Comparison of ENCODE assay signal across 14 cellular contexts in genomic region chr5:179111267-179112207, GRCh38. TPM values are rescaled to one million over a fixed set of nuclear protein-coding genes. Genes with fewer than 3 reads are reported as not detected.
A peak's percentile ranks its signal among the peaks of the same experiment; 100 is the strongest.
DNase-seq lines count a peak whose midpoint lies in the region; ATAC-seq, FAIRE-seq and TF ChIP-seq lines count a peak whose summit lies in the region.
"Had no signal": no experiment of that assay in that cellular context is flagged by ENCODE, and none has a peak within 500 bp of the region (broad histone marks: within the 10 kb centered on the region; RNA-seq: fewer than 3 reads in every experiment).

No MANE protein-coding gene starts in this region.

- H3K79me2 ChIP-seq in osteoblast (ENCODE audit: insufficient read depth, low read length) = no peaks in the 10 kb centered on the region

- H3K4me1 Mint-ChIP-seq in activated T-cell treated with anti-CD3 and anti-CD28 coated beads, Interleukin-2, amount 50 U/mL, for 72 hours (ENCODE audit: low read depth) = no peaks in the 10 kb centered on the region
- H3K4me1 Mint-ChIP-seq: CD4-positive, CD25-positive, alpha-beta regulatory T cell; GM23338; H9 had no signal

- H3K9me3 ChIP-seq in right atrium auricular region = peaks cover 4 to 77% of the 10 kb centered on the region in 2 donors
- peaks cover 7 to 43% of the 10 kb centered on the region in 2 donors for H3K9me3 ChIP-seq in kidney (ENCODE audit: control insufficient read depth in 1 of 2, low read length in 2 of 2)
- H3K9me3 ChIP-seq in osteoblast (ENCODE audit: low read depth, low read length) = no peaks in the 10 kb centered on the region

- H3K4me3 ChIP-seq in right atrium auricular region (no peak overlapping the region), kidney (ENCODE audit: low read length in 2 of 2) (no peak overlapping the region), osteoblast (ENCODE audit: insufficient read depth, low read length) (no peak overlapping the region)
- H3K4me3 ChIP-seq: BLaER1 treated with 17β-estradiol and CSF1 and Interleukin-3, amounts not matched to agents 10 nM and 100 nM; GM23338 had no signal

- no peak overlapping the region for H3K4me3 Mint-ChIP-seq in activated T-cell treated with anti-CD3 and anti-CD28 coated beads, Interleukin-2, amount 50 U/mL, for 72 hours
- H3K4me3 Mint-ChIP-seq: CD4-positive, CD25-positive, alpha-beta regulatory T cell; GM23338; H9 had no signal

- FAIRE-seq in kidney (lab: Jason Lieb, UNC) = no peak

- H3K4me1 ChIP-seq in right atrium auricular region = no peaks in the 10 kb centered on the region
- no peaks in the 10 kb centered on the region for H3K4me1 ChIP-seq in kidney (ENCODE audit: control insufficient read depth in 1 of 2, insufficient read depth in 1 of 2, low read depth in 1 of 2, low read length in 2 of 2)
- H3K4me1 ChIP-seq in osteoblast (ENCODE audit: insufficient read depth, low read length) = no peaks in the 10 kb centered on the region
- H3K4me1 ChIP-seq: BLaER1 treated with 17β-estradiol and CSF1 and Interleukin-3, amounts not matched to agents 10 nM and 100 nM had no signal

- H3K27me3 Mint-ChIP-seq in activated T-cell treated with anti-CD3 and anti-CD28 coated beads, Interleukin-2, amount 50 U/mL, for 72 hours (ENCODE audit: low read depth) = no peaks in the 10 kb centered on the region
- H3K27me3 Mint-ChIP-seq: CD4-positive, CD25-positive, alpha-beta regulatory T cell had no signal

- H3K27ac Mint-ChIP-seq in activated T-cell treated with anti-CD3 and anti-CD28 coated beads, Interleukin-2, amount 50 U/mL, for 72 hours = no peak overlapping the region
- H3K27ac Mint-ChIP-seq: CD4-positive, CD25-positive, alpha-beta regulatory T cell; GM23338; H9 had no signal

- intact Hi-C loops in Right ventricle myocardium inferior (cut with DNase I) = no loop called here
- intact Hi-C loops in kidney (cut with DNase I) = no loop called here

- TF ChIP-seq CTCF in right atrium auricular region (IDR thresholded peaks at IDR 0.05) (no peak), kidney (IDR thresholded peaks at IDR 0.05; ENCODE audit: borderline replicate concordance, extremely low read depth, insufficient read depth) (no peak), osteoblast (IDR thresholded peaks at IDR 0.05; ENCODE audit: extremely low read depth, low read depth, low read length) (no peak)

- no peak overlapping the region for H3K4me2 ChIP-seq in osteoblast (ENCODE audit: insufficient read depth, low read length)
- H3K4me2 ChIP-seq: BLaER1 treated with 17β-estradiol and CSF1 and Interleukin-3, amounts not matched to agents 10 nM and 100 nM; GM23338 had no signal

- DNase-seq in right atrium auricular region (ENCODE audit: low spot score) (peak; percentile 38), Right ventricle myocardium inferior (ENCODE audit: missing footprints) (no peak), kidney (peak; percentile 37), osteoblast (ENCODE audit: insufficient read length, low spot score, missing footprints) (peak; percentile 13), T-helper 1 cell (no peak), Kasumi-1 (lab: John Stamatoyannopoulos, UW) (no peak)
- no peak for DNase-seq in activated T-cell treated with anti-CD3 and anti-CD28 coated beads, Interleukin-2, amount 50 U/mL, for 72 hours
- DNase-seq: 8988T; CD4-positive, CD25-positive, alpha-beta regulatory T cell; DMS 273 treated with DMSO at 0.1 percent for 48 hours; H9 had no signal

- H3K36me3 Mint-ChIP-seq in activated T-cell treated with anti-CD3 and anti-CD28 coated beads, Interleukin-2, amount 50 U/mL, for 72 hours (ENCODE audit: insufficient read depth in 2 of 2) = peaks cover 2 to 12% of the 10 kb centered on the region in 2 donors

- H4K20me1 ChIP-seq in osteoblast (ENCODE audit: insufficient read depth, low read length) = no peaks in the 10 kb centered on the region
- H4K20me1 ChIP-seq: BLaER1 treated with 17β-estradiol and CSF1 and Interleukin-3, amounts not matched to agents 10 nM and 100 nM had no signal

- H2AFZ ChIP-seq in osteoblast (ENCODE audit: low read length) = no peak overlapping the region
- H2AFZ ChIP-seq: GM23338 had no signal

- H3K36me3 ChIP-seq in right atrium auricular region = no peaks in the 10 kb centered on the region
- H3K36me3 ChIP-seq in kidney (ENCODE audit: control insufficient read depth in 1 of 2, insufficient read depth in 2 of 2, low read length in 2 of 2) = no peaks in the 10 kb centered on the region
- H3K36me3 ChIP-seq in osteoblast (ENCODE audit: insufficient read depth, low read length) = peaks cover 34% of the 10 kb centered on the region
- H3K36me3 ChIP-seq: BLaER1 treated with 17β-estradiol and CSF1 and Interleukin-3, amounts not matched to agents 10 nM and 100 nM had no signal

- H3K9ac ChIP-seq in kidney (ENCODE audit: low read length in 2 of 2) = no peak overlapping the region
- H3K9ac ChIP-seq: BLaER1 treated with 17β-estradiol and CSF1 and Interleukin-3, amounts not matched to agents 10 nM and 100 nM had no signal

- ATAC-seq in Right ventricle myocardium inferior = no peak
- ATAC-seq in activated T-cell treated with anti-CD3 and anti-CD28 coated beads, Interleukin-2, amount 50 U/mL, for 72 hours (replicated peaks in 1 of 2) = no peak
- no peak for ATAC-seq in GM21786 (IDR thresholded peaks at IDR 0.05; ENCODE audit: unreplicated experiment)
- ATAC-seq: GM23338 had no signal

- H3K27ac ChIP-seq in right atrium auricular region (no peak overlapping the region), kidney (ENCODE audit: low read depth in 2 of 2, low read length in 2 of 2) (no peak overlapping the region), osteoblast (ENCODE audit: low read depth, low read length) (no peak overlapping the region)
- H3K27ac ChIP-seq: BLaER1 treated with 17β-estradiol and CSF1 and Interleukin-3, amounts not matched to agents 10 nM and 100 nM had no signal

- no peaks in the 10 kb centered on the region for H3K27me3 ChIP-seq in right atrium auricular region
- no peaks in the 10 kb centered on the region for H3K27me3 ChIP-seq in osteoblast (ENCODE audit: insufficient read depth, low read length)
- H3K27me3 ChIP-seq: BLaER1 treated with 17β-estradiol and CSF1 and Interleukin-3, amounts not matched to agents 10 nM and 100 nM had no signal

- peaks cover 18 to 21% of the 10 kb centered on the region in 2 donors for H3K9me3 Mint-ChIP-seq in activated T-cell treated with anti-CD3 and anti-CD28 coated beads, Interleukin-2, amount 50 U/mL, for 72 hours

RNA-seq across cellular contexts. Expression of gene ZNF354C, which starts 51.4 kb away (rescaled TPM):
- total RNA-seq in right atrium auricular region (1 to 10 TPM; 2.4 to 2.7 TPM), Right ventricle myocardium inferior (4.7 TPM), kidney (6.9 TPM), osteoblast (7.6 and 9.1 TPM in 2 replicates)
- polyA plus RNA-seq in kidney (ENCODE audit: insufficient read depth, low read depth, low replicate concordance) = 1.3 TPM
- total RNA-seq in activated T-cell treated with anti-CD3 and anti-CD28 coated beads, Interleukin-2, amount 50 U/mL, for 72 hours = 10 to 100 TPM in 1 of 2 donors, 1 to 10 TPM in 1; 8.3 to 12.5 TPM

Comparison
In these comparisons a context has a peak if more than half of its experiments do, and no peak if none do; other contexts are left out.
1. DNase-seq: peak in right atrium auricular region (single experiment), kidney (single experiment) and osteoblast (single experiment); none in Right ventricle myocardium inferior (single experiment), activated T-cell treated with anti-CD3 and anti-CD28 coated beads, Interleukin-2, amount 50 U/mL, for 72 hours (0 of 2), T-helper 1 cell (0 of 5) and Kasumi-1 (0 of 2).